ENCODE assay signal across 1 cellular context in genomic region chr6:6815732-6816131, GRCh38.
TF ChIP-seq lines count a peak whose summit lies in the region.

No MANE protein-coding gene starts in this region.

TF ChIP-seq in GM23338, 12 proteins besides CTCF, POLR2A, EP300 and RAD21 (continued from another document):
- TF ChIP-seq ZNF462 (CRISPR knock-in tag; IDR thresholded peaks at IDR 0.05) (no peak), STAT1 (IDR thresholded peaks at IDR 0.05; ENCODE audit: unreplicated experiment) (no peak), CREB1 (CRISPR knock-in tag; IDR thresholded peaks at IDR 0.05; ENCODE audit: low read depth) (no peak)
